Comparison of ENCODE assay signal across 1 cellular context in genomic region chr20:46883847-46884246, GRCh38.
TF ChIP-seq lines count a peak whose summit lies in the region.

No MANE protein-coding gene starts in this region.

TF ChIP-seq in GM23338, 12 proteins besides CTCF, POLR2A, EP300 and RAD21 (continued from another document):
- TF ChIP-seq ZNF462 (CRISPR knock-in tag; IDR thresholded peaks at IDR 0.05) (no peak), POLR2AphosphoS5 (IDR thresholded peaks at IDR 0.05; ENCODE audit: low read depth) (no peak), STAT1 (IDR thresholded peaks at IDR 0.05; ENCODE audit: unreplicated experiment) (no peak), REST (IDR thresholded peaks at IDR 0.05; ENCODE audit: unreplicated experiment) (no peak), CREB1 (CRISPR knock-in tag; IDR thresholded peaks at IDR 0.05; ENCODE audit: low read depth) (no peak), NANOG (IDR thresholded peaks at IDR 0.05; ENCODE audit: borderline replicate concordance) (no peak), ZNF331 (CRISPR knock-in tag; IDR thresholded peaks at IDR 0.05; ENCODE audit: low read depth) (no peak)
